ENCODE assay signal across 1 cellular context in genomic region chr10:29132821-29133156, GRCh38.
TF ChIP-seq lines count a peak whose summit lies in the region.

No MANE protein-coding gene starts in this region.

TF ChIP-seq in H1, 55 proteins besides CTCF, POLR2A, EP300 and RAD21 (continued from another document):
- TF ChIP-seq USF2 (IDR thresholded peaks at IDR 0.05; ENCODE audit: low read length) = no peak
